ENCODE assay signal across 8 cellular contexts in the genomic region with DNA sequence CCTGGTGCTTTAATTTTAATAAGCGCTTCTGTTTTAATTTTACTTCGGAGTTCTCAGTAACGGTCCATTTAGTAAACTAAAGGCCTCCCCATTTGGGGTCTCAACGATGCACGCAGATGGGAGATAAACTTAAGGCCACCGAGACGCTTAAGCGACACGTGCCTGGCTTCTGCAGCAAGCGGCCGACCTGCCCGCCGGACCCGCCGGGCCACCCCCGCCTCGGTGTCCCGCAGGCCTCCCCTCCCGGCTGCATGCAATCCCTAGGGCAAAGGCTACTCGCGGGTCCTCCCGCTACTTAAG. TPM values are rescaled to one million over a fixed set of nuclear protein-coding genes. Genes with fewer than 3 reads are reported as not detected.
DNase-seq lines count a peak whose midpoint lies in the region; ATAC-seq and TF ChIP-seq lines count a peak whose summit lies in the region.

No MANE protein-coding gene starts in this region.

- peak overlapping the region; percentile 84 for H3K4me3 Mint-ChIP-seq in activated naive CD4-positive, alpha-beta T cell treated with anti-CD3 and anti-CD28 coated beads, Interleukin-2, amount 50 U/mL, for 24 hours

- H3K36me3 Mint-ChIP-seq in activated naive CD4-positive, alpha-beta T cell treated with anti-CD3 and anti-CD28 coated beads, Interleukin-2, amount 50 U/mL, for 24 hours, result peaks cover 2% of the 10 kb centered on the region
- no peaks in the 10 kb centered on the region for H3K36me3 Mint-ChIP-seq in activated naive CD4-positive, alpha-beta T cell treated with anti-CD3 and anti-CD28 coated beads, Interleukin-2, amount 50 U/mL, for 72 hours

- no peak for ATAC-seq in activated naive CD4-positive, alpha-beta T cell treated with anti-CD3 and anti-CD28 coated beads, Interleukin-2, amount 50 U/mL, for 72 hours
- ATAC-seq in psoas muscle, result peak in 2 of 4 donors; percentile 23 to 30

- peak overlapping the region; percentile 89 for H3K9ac ChIP-seq in OCI-LY1 (ENCODE audit: low read length)

- H3K27me3 ChIP-seq in OCI-LY1 (ENCODE audit: insufficient read depth, low read length) (no peaks in the 10 kb centered on the region), esophagus (ENCODE audit: control insufficient read depth in 1 of 2, insufficient read depth in 2 of 2, low read length in 2 of 2) (no peaks in the 10 kb centered on the region), psoas muscle (ENCODE audit: insufficient read depth in 3 of 3, low read length in 2 of 3) (no peaks in the 10 kb centered on the region)

- H3K4me1 ChIP-seq in OCI-LY1 (ENCODE audit: insufficient read depth, low read length, severe bottlenecking), result peaks cover 37% of the 10 kb centered on the region
- peaks cover 0 to 4% of the 10 kb centered on the region in 2 donors for H3K4me1 ChIP-seq in esophagus (ENCODE audit: control insufficient read depth in 2 of 2, insufficient read depth in 2 of 2, low read length in 1 of 2)
- H3K4me1 ChIP-seq in psoas muscle, result peaks cover 4% of the 10 kb centered on the region

- H3K9me3 Mint-ChIP-seq in activated naive CD4-positive, alpha-beta T cell treated with anti-CD3 and anti-CD28 coated beads, Interleukin-2, amount 50 U/mL, for 24 hours, result no peaks in the 10 kb centered on the region
- peaks cover 4 to 5% of the 10 kb centered on the region in 2 donors for H3K9me3 Mint-ChIP-seq in activated naive CD4-positive, alpha-beta T cell treated with anti-CD3 and anti-CD28 coated beads, Interleukin-2, amount 50 U/mL, for 72 hours

- H3K27ac Mint-ChIP-seq in activated naive CD4-positive, alpha-beta T cell treated with anti-CD3 and anti-CD28 coated beads, Interleukin-2, amount 50 U/mL, for 24 hours, result no peak overlapping the region
- H3K27ac Mint-ChIP-seq in activated naive CD4-positive, alpha-beta T cell treated with anti-CD3 and anti-CD28 coated beads, Interleukin-2, amount 50 U/mL, for 72 hours, result no peak overlapping the region

- H3K9me2 ChIP-seq in OCI-LY1 (ENCODE audit: low read depth, low read length), result no peaks in the 10 kb centered on the region

- H4K20me1 ChIP-seq in OCI-LY1 (ENCODE audit: insufficient read depth, low read length), result no peaks in the 10 kb centered on the region

- peaks cover 3% of the 10 kb centered on the region for H3K36me3 ChIP-seq in OCI-LY1 (ENCODE audit: insufficient read depth, low read length)
- no peaks in the 10 kb centered on the region for H3K36me3 ChIP-seq in esophagus (ENCODE audit: control insufficient read depth in 2 of 2, insufficient read depth in 2 of 2, low read length in 1 of 2)
- H3K36me3 ChIP-seq in psoas muscle (ENCODE audit: insufficient read depth in 1 of 2, low read depth in 1 of 2), result no peaks in the 10 kb centered on the region

- 0 to 1% methylated on average over 22 of the region's 22 CpGs for WGBS in esophagus, 2 donors
- 0% methylated on average over 20 to 22 of the region's 22 CpGs for WGBS in psoas muscle, 3 donors

- H3K4me3 ChIP-seq in OCI-LY1 (ENCODE audit: low read depth, low read length, poor library complexity, severe bottlenecking) (peak overlapping the region; percentile 88), esophagus (ENCODE audit: low read depth in 1 of 2, low read length in 2 of 2) (peak overlapping the region; percentile 72 to 87), psoas muscle (peak overlapping the region; percentile 90)

- intact Hi-C loops in psoas muscle (cut with DNase I), result loop anchor here (5.0 to 10.0 kb wide), 2 partner anchors 58 to 219 kb away; a partner anchor contains a TSS

- no peaks in the 10 kb centered on the region for H3F3A ChIP-seq in OCI-LY1 (ENCODE audit: insufficient read depth, low read length)

- no peaks in the 10 kb centered on the region for H3K27me3 Mint-ChIP-seq in activated naive CD4-positive, alpha-beta T cell treated with anti-CD3 and anti-CD28 coated beads, Interleukin-2, amount 50 U/mL, for 24 hours

- 0 out of 2 replicates have a peak, but pooled peaks cover 2% of the 10 kb centered on the region for H3K9me3 ChIP-seq in OCI-LY1 (ENCODE audit: low read length)
- H3K9me3 ChIP-seq in esophagus (ENCODE audit: control insufficient read depth in 2 of 2, insufficient read depth in 1 of 2, low read depth in 1 of 2, low read length in 1 of 2), result no peaks in the 10 kb centered on the region
- H3K9me3 ChIP-seq in psoas muscle, result no peaks in the 10 kb centered on the region

- DNase-seq in activated naive CD4-positive, alpha-beta T cell treated with anti-CD3 and anti-CD28 coated beads, Interleukin-2, amount 50 U/mL, for 72 hours (ENCODE audit: low spot score in 2 of 2), result no peak
- DNase-seq in psoas muscle (no peak), midbrain (lab: John Stamatoyannopoulos, UW) (no peak), ureter (ENCODE audit: low spot score) (no peak)
- DNase-seq in activated CD4-positive, CD25-positive, alpha-beta regulatory T cell (lab: John Stamatoyannopoulos, UW), result no peak

- H3K27ac ChIP-seq in OCI-LY1 (ENCODE audit: low read depth, low read length, poor library complexity, severe bottlenecking) (no peak overlapping the region), esophagus (ENCODE audit: low read depth in 2 of 2, low read length in 1 of 2) (peak overlapping the region; percentile 76 to 78), psoas muscle (peak overlapping the region; percentile 84)

- H3K4me2 ChIP-seq in OCI-LY1 (ENCODE audit: low read length), result peak overlapping the region; percentile 70

- H3K79me2 ChIP-seq in OCI-LY1 (ENCODE audit: insufficient read depth, low read length), result peaks cover 23% of the 10 kb centered on the region

- H3K4me1 Mint-ChIP-seq in activated naive CD4-positive, alpha-beta T cell treated with anti-CD3 and anti-CD28 coated beads, Interleukin-2, amount 50 U/mL, for 24 hours, result peaks cover 5% of the 10 kb centered on the region

- TF ChIP-seq CTCF in OCI-LY1 (IDR thresholded peaks at IDR 0.05; ENCODE audit: low read length) (no peak), psoas muscle (IDR thresholded peaks at IDR 0.05) (no peak)

- no peak overlapping the region for H2AFZ ChIP-seq in OCI-LY1 (ENCODE audit: low read length)

RNA-seq across cellular contexts. Expression of a gene that starts 0.6 kb away (rescaled TPM):
- 10 to 100 TPM; 14.4 to 18.9 TPM for total RNA-seq in activated naive CD4-positive, alpha-beta T cell treated with anti-CD3 and anti-CD28 coated beads, Interleukin-2, amount 50 U/mL, for 72 hours
- polyA plus RNA-seq in esophagus, result 10 to 100 TPM; 14.8 to 19.9 TPM
- total RNA-seq in psoas muscle, result 10 to 100 TPM; 29.1 to 51.5 (median 39.1) TPM
- 10 to 100 TPM; 37.8 to 51.4 (median 48.9) TPM for polyA plus RNA-seq in psoas muscle
- total RNA-seq in ureter, result 42.5 TPM

RNA-seq across cellular contexts. Expression of a gene that starts 18.6 kb away (rescaled TPM):
- 1 to 10 TPM in 1 of 2 donors, under 1 TPM in 1; 0.59 to 2.4 TPM for total RNA-seq in activated naive CD4-positive, alpha-beta T cell treated with anti-CD3 and anti-CD28 coated beads, Interleukin-2, amount 50 U/mL, for 72 hours
- polyA plus RNA-seq in esophagus (under 1 TPM; 0.24 to 0.29 TPM), psoas muscle (1 to 10 TPM in 1 of 3 donors, under 1 TPM in 2; 0.06 to 1.3 (median 0.85) TPM)
- total RNA-seq in psoas muscle (under 1 TPM; 0.27 to 0.63 (median 0.46) TPM), ureter (not detected)

RNA-seq across cellular contexts. Expression of a gene that starts 60.0 kb away (rescaled TPM):
- 10 to 100 TPM; 12.4 to 16.5 TPM for total RNA-seq in activated naive CD4-positive, alpha-beta T cell treated with anti-CD3 and anti-CD28 coated beads, Interleukin-2, amount 50 U/mL, for 72 hours
- polyA plus RNA-seq in esophagus (10 to 100 TPM; 13.7 to 15.5 TPM), psoas muscle (10 to 100 TPM; 20.0 to 43.2 (median 28.8) TPM)
- total RNA-seq in psoas muscle (10 to 100 TPM; 26.5 to 33.5 (median 28.4) TPM), ureter (42.9 TPM)
